In genomic region chrX:13759152-13759718, GRCh38 we compare ENCODE assay signal across 1 cellular context.
TF ChIP-seq lines count a peak whose summit lies in the region.

No MANE protein-coding gene starts in this region.

TF ChIP-seq in HepG2, 621 proteins besides CTCF, POLR2A, EP300 and RAD21:
- TF ChIP-seq MZF1 (CRISPR knock-in tag; IDR thresholded peaks at IDR 0.05; ENCODE audit: borderline replicate concordance), result no peak
- no peak for TF ChIP-seq ARID4A (CRISPR knock-in tag; IDR thresholded peaks at IDR 0.05; ENCODE audit: borderline replicate concordance)
- no peak for TF ChIP-seq RARG (CRISPR knock-in tag; IDR thresholded peaks at IDR 0.05; ENCODE audit: low read depth)
- TF ChIP-seq CEBPB (IDR thresholded peaks at IDR 0.05; ENCODE audit: borderline replicate concordance, low read depth, low read length), result peak; percentile 73
- TF ChIP-seq, protein P1, sequence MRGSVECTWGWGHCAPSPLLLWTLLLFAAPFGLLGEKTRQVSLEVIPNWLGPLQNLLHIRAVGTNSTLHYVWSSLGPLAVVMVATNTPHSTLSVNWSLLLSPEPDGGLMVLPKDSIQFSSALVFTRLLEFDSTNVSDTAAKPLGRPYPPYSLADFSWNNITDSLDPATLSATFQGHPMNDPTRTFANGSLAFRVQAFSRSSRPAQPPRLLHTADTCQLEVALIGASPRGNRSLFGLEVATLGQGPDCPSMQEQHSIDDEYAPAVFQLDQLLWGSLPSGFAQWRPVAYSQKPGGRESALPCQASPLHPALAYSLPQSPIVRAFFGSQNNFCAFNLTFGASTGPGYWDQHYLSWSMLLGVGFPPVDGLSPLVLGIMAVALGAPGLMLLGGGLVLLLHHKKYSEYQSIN (CRISPR knock-in tag; IDR thresholded peaks at IDR 0.05; ENCODE audit: borderline replicate concordance), result no peak
TF ChIP-seq in HepG2: peak in this region for 1.
